In genomic region chr17:3529817-3530741, GRCh38 we compare ENCODE assay signal across 10 cellular contexts. TPM values are rescaled to one million over a fixed set of nuclear protein-coding genes. Genes with fewer than 3 reads are reported as not detected.
A peak's percentile ranks its signal among the peaks of the same experiment; 100 is the strongest.
DNase-seq lines count a peak whose midpoint lies in the region; ATAC-seq and TF ChIP-seq lines count a peak whose summit lies in the region.
"Had no signal": no experiment of that assay in that cellular context is flagged by ENCODE, and none has a peak within 500 bp of the region (broad histone marks: within the 10 kb centered on the region; RNA-seq: fewer than 3 reads in every experiment).

No MANE protein-coding gene starts in this region.

- intact Hi-C loops in left cardiac atrium (cut with DNase I), result no loop called here

- H3K27me3 Mint-ChIP-seq in neural crest cell (ENCODE audit: low read depth), result no peaks in the 10 kb centered on the region

- peak; percentile 15 for DNase-seq in NCI-H748 (lab: John Stamatoyannopoulos, UW; ENCODE audit: unreplicated experiment)
- DNase-seq in NCI-H748 treated with DMSO at 0.1 percent for 48 hours (lab: John Stamatoyannopoulos, UW), result no peak
- DNase-seq in left cardiac atrium, result peak; percentile 88
- no peak for DNase-seq in neural crest cell (ENCODE audit: low read depth, low spot score)
- no peak for DNase-seq in activated CD4-positive, alpha-beta T cell treated with anti-CD3 and anti-CD28 coated beads, Interleukin-2, amount 50 U/mL, for 48 hours
- no peak for DNase-seq in RPMI8226
- no peak for DNase-seq in NCI-H1436 treated with DMSO at 0.1 percent for 48 hours (lab: John Stamatoyannopoulos, UW)
- DNase-seq: effector memory CD8-positive, alpha-beta T cell; NCI-H2029 had no signal

- no peak overlapping the region for H3K4me3 Mint-ChIP-seq in neural crest cell
- H3K4me3 Mint-ChIP-seq: effector memory CD8-positive, alpha-beta T cell had no signal

- ATAC-seq in left cardiac atrium, result peak; percentile 93 to 94
- no peak for ATAC-seq in GM19452 (IDR thresholded peaks at IDR 0.05; ENCODE audit: unreplicated experiment)
- ATAC-seq: effector memory CD8-positive, alpha-beta T cell had no signal

- H3K9me3 Mint-ChIP-seq in neural crest cell, result peaks cover 2% of the 10 kb centered on the region
- H3K9me3 Mint-ChIP-seq: effector memory CD8-positive, alpha-beta T cell had no signal

- no peaks in the 10 kb centered on the region for H3K36me3 Mint-ChIP-seq in neural crest cell (ENCODE audit: low read depth)

- H3K27ac Mint-ChIP-seq in neural crest cell (ENCODE audit: unreplicated experiment), result peak overlapping the region; percentile 35
- H3K27ac Mint-ChIP-seq: effector memory CD8-positive, alpha-beta T cell had no signal

- no peak for TF ChIP-seq CTCF in neural crest cell (conservative IDR thresholded peaks at IDR 0.05)

- H3K4me1 Mint-ChIP-seq in neural crest cell, result peaks cover 69% of the 10 kb centered on the region

RNA-seq across cellular contexts. Expression of gene TRPV3, which starts 27.5 kb away (rescaled TPM):
- 1 to 10 TPM; 1.2 to 2.1 TPM for total RNA-seq in left cardiac atrium
- 2.1 and 2.3 TPM in 2 replicates for total RNA-seq in neural crest cell

RNA-seq across cellular contexts. Expression of gene ASPA, which starts 54.3 kb away (rescaled TPM):
- total RNA-seq in left cardiac atrium (1 to 10 TPM; 3.1 to 5.0 TPM), neural crest cell (not detected in 2 replicates)

RNA-seq across cellular contexts. Expression of gene SPATA22, which starts 58.5 kb away (rescaled TPM):
- under 1 TPM in 1 of 2 donors, not detected in 1; 0.35 TPM for total RNA-seq in left cardiac atrium
- not detected in 2 replicates for total RNA-seq in neural crest cell

Comparison
In these comparisons a context has a peak if more than half of its experiments do, and no peak if none do; other contexts are left out.
1. DNase-seq: peak in NCI-H748 (single experiment) and left cardiac atrium (single experiment); none in NCI-H748 treated with DMSO at 0.1 percent for 48 hours (single experiment), neural crest cell (single experiment), activated CD4-positive, alpha-beta T cell treated with anti-CD3 and anti-CD28 coated beads, Interleukin-2, amount 50 U/mL, for 48 hours (0 of 2), RPMI8226 (single experiment) and NCI-H1436 treated with DMSO at 0.1 percent for 48 hours (single experiment).